Comparison of ENCODE assay signal across 29 cellular contexts in genomic region chr5:137433539-137433938, GRCh38.
DNase-seq lines count a peak whose midpoint lies in the region; ATAC-seq and TF ChIP-seq lines count a peak whose summit lies in the region.
"Had no signal": no experiment of that assay in that cellular context is flagged by ENCODE, and none has a peak within 500 bp of the region (broad histone marks: within the 10 kb centered on the region; RNA-seq: fewer than 3 reads in every experiment).

No MANE protein-coding gene starts in this region.

- no peak overlapping the region for H3K4me3 ChIP-seq in left ventricle myocardium inferior
- no peak overlapping the region for H3K4me3 ChIP-seq in esophagus muscularis mucosa
- H3K4me3 ChIP-seq: A549; BLaER1; BLaER1 treated with 17β-estradiol and CSF1 and Interleukin-3, amounts not matched to agents 10 nM and 100 nM had no signal

- H3K4me1 ChIP-seq in left ventricle myocardium inferior (no peaks in the 10 kb centered on the region), esophagus muscularis mucosa (no peaks in the 10 kb centered on the region)
- H3K4me1 ChIP-seq: A549, BE2C, BLaER1, Caco-2 had no signal

- intact Hi-C loops in left ventricle myocardium superior (cut with micrococcal nuclease) (no loop called here), left ventricle myocardium inferior (cut with micrococcal nuclease) (no loop called here), esophagus muscularis mucosa (cut with DNase I) (no loop called here)

- peak; percentile 59 for ATAC-seq in left ventricle myocardium superior
- ATAC-seq: A549; CD8-positive, alpha-beta T cell had no signal

- peaks cover 37% of the 10 kb centered on the region for H3K27me3 ChIP-seq in left ventricle myocardium inferior (ENCODE audit: low read depth)
- H3K27me3 ChIP-seq in esophagus muscularis mucosa = no peaks in the 10 kb centered on the region
- H3K27me3 ChIP-seq: BE2C; BLaER1; BLaER1 treated with 17β-estradiol and CSF1 and Interleukin-3, amounts not matched to agents 10 nM and 100 nM had no signal

- TF ChIP-seq CTCF in left ventricle myocardium inferior (IDR thresholded peaks at IDR 0.05; ENCODE audit: borderline replicate concordance) (no peak), esophagus muscularis mucosa (IDR thresholded peaks at IDR 0.05) (no peak)

- H3K27ac ChIP-seq in left ventricle myocardium inferior (replicated peaks) (no peak overlapping the region), esophagus muscularis mucosa (replicated peaks in 1 of 4) (no peak overlapping the region)
- H3K27ac ChIP-seq: 22Rv1; A549; BLaER1; BLaER1 treated with 17β-estradiol and CSF1 and Interleukin-3, amounts not matched to agents 10 nM and 100 nM; C4-2B had no signal

- no peak for TF ChIP-seq EP300 in esophagus muscularis mucosa (IDR thresholded peaks at IDR 0.05)

- WGBS in esophagus muscularis mucosa = 92% methylated on average over 2 of the region's 2 CpGs

- no peak for TF ChIP-seq POLR2A in esophagus muscularis mucosa (IDR thresholded peaks at IDR 0.05; ENCODE audit: low read depth)

- H3K9me3 ChIP-seq in left ventricle myocardium inferior (replicated peaks) (no peaks in the 10 kb centered on the region), esophagus muscularis mucosa (no peaks in the 10 kb centered on the region)
- H3K9me3 ChIP-seq: A549, BE2C, BLaER1, Caco-2 had no signal

- H3K36me3 ChIP-seq in left ventricle myocardium inferior (no peaks in the 10 kb centered on the region), esophagus muscularis mucosa (no peaks in the 10 kb centered on the region)
- H3K36me3 ChIP-seq: BE2C; BLaER1; BLaER1 treated with 17β-estradiol and CSF1 and Interleukin-3, amounts not matched to agents 10 nM and 100 nM had no signal

- DNase-seq in left ventricle myocardium superior (no peak), left ventricle myocardium inferior (no peak), esophagus muscularis mucosa (ENCODE audit: extremely low spot score) (peak; percentile 47), SHP77 treated with DMSO at 0.1 percent for 48 hours (lab: John Stamatoyannopoulos, UW) (no peak)
- DNase-seq: 8988T; ACHN; AML-193; BE2C; C1 segment of cervical spinal cord; Caco-2; Calu3; CD4-positive, alpha-beta memory T cell; CD4-positive, alpha-beta T cell; CD4-positive, CD25-positive, alpha-beta regulatory T cell; CD8-positive, alpha-beta memory T cell; CD8-positive, alpha-beta T cell; COR-L47; DMS 273 treated with DMSO at 0.1 percent for 48 hours; DMS153; DMS53; DMS79; DMS79 treated with DMSO at 0.1 percent for 48 hours; DND-41; EL had no signal
